Comparison of ENCODE assay signal across 11 cellular contexts in the genomic region with DNA sequence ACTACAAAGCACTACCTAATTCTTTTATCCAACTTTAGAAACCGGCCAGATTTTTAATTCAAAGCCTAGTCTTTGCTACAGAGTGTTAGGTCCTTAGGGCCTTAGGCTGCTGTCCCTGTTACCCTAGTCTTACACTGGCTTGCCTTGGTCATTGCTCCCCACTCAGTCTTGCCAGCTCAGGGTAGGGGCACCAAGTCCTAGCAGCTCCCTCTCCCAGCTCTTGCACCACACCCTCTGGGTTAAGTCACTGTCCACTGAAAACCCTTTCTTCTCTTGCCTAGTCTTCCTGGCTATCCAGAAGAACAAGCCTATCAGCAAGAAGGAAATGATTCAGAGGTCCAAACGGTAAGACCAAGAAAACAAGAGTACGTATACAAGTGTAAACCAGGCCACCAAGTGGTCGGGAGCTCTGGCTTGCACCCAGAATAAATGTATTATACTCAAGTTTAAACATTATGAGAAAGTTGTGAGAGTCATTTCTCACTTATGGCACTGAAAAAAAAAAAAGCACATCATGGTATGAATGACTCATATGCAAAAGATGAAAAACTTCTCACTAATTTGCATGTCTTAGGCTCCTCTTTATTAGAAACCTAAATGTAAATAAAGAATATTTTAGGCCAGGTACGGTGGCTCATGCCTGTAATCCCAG. TPM values are rescaled to one million over a fixed set of nuclear protein-coding genes. Genes with fewer than 3 reads are reported as not detected.
DNase-seq lines count a peak whose midpoint lies in the region; ATAC-seq and TF ChIP-seq lines count a peak whose summit lies in the region.
"Not testable (repeated sequence)": the region's sequence is repeated elsewhere in the genome, so short reads cannot be mapped to it uniquely, and the experiment has no call there.
"Had no signal": no experiment of that assay in that cellular context is flagged by ENCODE, and none has a peak within 500 bp of the region (broad histone marks: within the 10 kb centered on the region; RNA-seq: fewer than 3 reads in every experiment).

No MANE protein-coding gene starts in this region.

- not testable (repeated sequence) for H3K4me1 Mint-ChIP-seq in activated CD4-positive, alpha-beta T cell treated with anti-CD3 and anti-CD28 coated beads for 36 hours

- TF ChIP-seq CTCF in astrocyte of the spinal cord (IDR thresholded peaks at IDR 0.05; ENCODE audit: low read depth, low read length); fibroblast of pulmonary artery (IDR thresholded peaks at IDR 0.05; ENCODE audit: low read length, missing control alignments): not testable (repeated sequence)

- H3K27me3 Mint-ChIP-seq in activated CD4-positive, alpha-beta T cell treated with anti-CD3 and anti-CD28 coated beads for 36 hours = not testable (repeated sequence)

- ATAC-seq in GM18498 (IDR thresholded peaks at IDR 0.05; ENCODE audit: unreplicated experiment) (peak; percentile 69), GM19452 (IDR thresholded peaks at IDR 0.05; ENCODE audit: unreplicated experiment) (peak; percentile 85), HG02642 (IDR thresholded peaks at IDR 0.05; ENCODE audit: poor library complexity, unreplicated experiment) (peak; percentile 64), HG03432 (IDR thresholded peaks at IDR 0.05; ENCODE audit: unreplicated experiment) (peak; percentile 81)
- ATAC-seq in activated CD4-positive, alpha-beta T cell treated with anti-CD3 and anti-CD28 coated beads for 36 hours = peak; percentile 95

- intact Hi-C loops in activated CD4-positive, alpha-beta T cell treated with anti-CD3 and anti-CD28 coated beads for 36 hours (cut with DNase I, micrococcal nuclease) = loop anchor here in 1 of 2 experiments (1.0 kb wide), 1 partner anchor 217 kb away; no protein-coding TSS in a partner anchor

- POLR2A ChIA-PET in activated CD4-positive, alpha-beta T cell treated with anti-CD3 and anti-CD28 coated beads for 36 hours (lab: Charles Lee) = not testable (repeated sequence)

- not testable (repeated sequence) for H3K27ac Mint-ChIP-seq in activated CD4-positive, alpha-beta T cell treated with anti-CD3 and anti-CD28 coated beads for 36 hours

- H3K36me3 Mint-ChIP-seq in activated CD4-positive, alpha-beta T cell treated with anti-CD3 and anti-CD28 coated beads for 36 hours (ENCODE audit: low read depth) = peaks cover 30% of the 10 kb centered on the region

- not testable (repeated sequence) for H3K4me3 ChIP-seq in astrocyte of the spinal cord (ENCODE audit: low read depth, low read length); fibroblast of pulmonary artery (replicated peaks; ENCODE audit: low read depth, low read length)

- in situ Hi-C loops in astrocyte of the spinal cord (cut with HindIII; ENCODE audit: low sequenced_read_pairs) = not testable (repeated sequence)

- peak; percentile 56 for DNase-seq in activated CD4-positive, alpha-beta T cell treated with anti-CD3 and anti-CD28 coated beads for 36 hours
- DNase-seq in astrocyte of the spinal cord (ENCODE audit: low read depth, low spot score) = peak; percentile 55
- peak; percentile 60 for DNase-seq in fibroblast of pulmonary artery (ENCODE audit: low read depth)

- H3K4me3 Mint-ChIP-seq in activated CD4-positive, alpha-beta T cell treated with anti-CD3 and anti-CD28 coated beads for 36 hours = not testable (repeated sequence)

- H3K9me3 Mint-ChIP-seq in activated CD4-positive, alpha-beta T cell treated with anti-CD3 and anti-CD28 coated beads for 36 hours (ENCODE audit: low read depth) = not testable (repeated sequence)

- CTCF ChIA-PET in activated CD4-positive, alpha-beta T cell treated with anti-CD3 and anti-CD28 coated beads for 36 hours (lab: Charles Lee) = not testable (repeated sequence)

RNA-seq across cellular contexts. Expression of gene NAT8, which starts 39.1 kb away (rescaled TPM):
- total RNA-seq in activated CD4-positive, alpha-beta T cell treated with anti-CD3 and anti-CD28 coated beads for 36 hours = not detected
- total RNA-seq: mononuclear cell, Right ventricle myocardium inferior, T-cell, temporal lobe had no signal
